ENCODE assay signal across 14 cellular contexts in genomic region chr3:59938857-59939256, GRCh38.
DNase-seq lines count a peak whose midpoint lies in the region; ATAC-seq lines count a peak whose summit lies in the region.
"Had no signal": no experiment of that assay in that cellular context is flagged by ENCODE, and none has a peak within 500 bp of the region (broad histone marks: within the 10 kb centered on the region; RNA-seq: fewer than 3 reads in every experiment).

No MANE protein-coding gene starts in this region.

- POLR2A ChIA-PET in naive thymus-derived CD4-positive, alpha-beta T cell (lab: Charles Lee): no interaction called here

- peak overlapping the region; percentile 5 for H3K27ac ChIP-seq in naive thymus-derived CD4-positive, alpha-beta T cell (ENCODE audit: low read depth, low read length)
- H3K27ac ChIP-seq: BLaER1, GM23248 had no signal

- no peaks in the 10 kb centered on the region for H3K27me3 ChIP-seq in naive thymus-derived CD4-positive, alpha-beta T cell (ENCODE audit: control insufficient read depth in 2 of 2, insufficient read depth in 2 of 2, low read length in 2 of 2)
- H3K27me3 ChIP-seq: BLaER1 had no signal

- DNase-seq in activated T-cell treated with anti-CD3 and anti-CD28 coated beads, Interleukin-2, amount 50 U/mL, for 4 hours: no peak
- no peak for DNase-seq in activated T-cell treated with anti-CD3 and anti-CD28 coated beads, Interleukin-2, amount 50 U/mL, for 1 hour
- no peak for DNase-seq in stimulated activated naive CD8-positive, alpha-beta T cell treated with anti-CD3 and anti-CD28 coated beads, Interleukin-15, amount 100 ng/mL, for 72 hours
- no peak for DNase-seq in stimulated activated naive CD8-positive, alpha-beta T cell treated with anti-CD3 and anti-CD28 coated beads, Interleukin-15, Interleukin-2, amounts not matched to agents 100 U/mL and 50 U/mL, for 24 hours
- DNase-seq in naive thymus-derived CD4-positive, alpha-beta T cell: peak in 4 of 9 donors; percentile 15 to 36 (median 30)
- DNase-seq in NCI-H2029 (lab: John Stamatoyannopoulos, UW) (no peak), NCI-H187 (lab: John Stamatoyannopoulos, UW) (no peak)
- DNase-seq: 8988T, Caco-2, GM23248 had no signal

- H3K36me3 Mint-ChIP-seq in activated T-cell treated with anti-CD3 and anti-CD28 coated beads, Interleukin-2, amount 50 U/mL, for 4 hours (ENCODE audit: insufficient read depth): peaks cover 4% of the 10 kb centered on the region
- peaks cover 8 to 56% (median 41%) of the 10 kb centered on the region in 5 donors for H3K36me3 Mint-ChIP-seq in naive thymus-derived CD4-positive, alpha-beta T cell
- H3K36me3 Mint-ChIP-seq: CD14-positive monocyte had no signal

- no peak overlapping the region for H3K27ac Mint-ChIP-seq in stimulated activated naive CD8-positive, alpha-beta T cell treated with anti-CD3 and anti-CD28 coated beads, Interleukin-15, amount 100 ng/mL, for 72 hours
- peak overlapping the region in 8 of 9 donors; percentile 16 to 96 (median 84) for H3K27ac Mint-ChIP-seq in naive thymus-derived CD4-positive, alpha-beta T cell
- H3K27ac Mint-ChIP-seq: CD14-positive monocyte had no signal

- H3K9me3 Mint-ChIP-seq in activated T-cell treated with anti-CD3 and anti-CD28 coated beads, Interleukin-2, amount 50 U/mL, for 4 hours: peaks cover 7% of the 10 kb centered on the region
- H3K9me3 Mint-ChIP-seq in stimulated activated naive CD8-positive, alpha-beta T cell treated with anti-CD3 and anti-CD28 coated beads, Interleukin-15, amount 100 ng/mL, for 72 hours: peaks cover 6 to 7% of the 10 kb centered on the region in 2 donors
- H3K9me3 Mint-ChIP-seq in naive thymus-derived CD4-positive, alpha-beta T cell: peaks cover 0 to 11% (median 0%) of the 10 kb centered on the region in 11 donors

- H3K36me3 ChIP-seq in naive thymus-derived CD4-positive, alpha-beta T cell (ENCODE audit: control insufficient read depth in 2 of 3, insufficient read depth in 3 of 3, low read length in 3 of 3): peaks cover 0 to 5% (median 0%) of the 10 kb centered on the region in 3 experiments
- H3K36me3 ChIP-seq: BLaER1, HAP-1 had no signal

- no peak overlapping the region for H3K4me3 ChIP-seq in naive thymus-derived CD4-positive, alpha-beta T cell (ENCODE audit: low read length)
- H3K4me3 ChIP-seq: BLaER1, GM23248, HAP-1 had no signal

- peak; percentile 14 to 17 for ATAC-seq in activated T-cell treated with anti-CD3 and anti-CD28 coated beads, Interleukin-2, amount 50 U/mL, for 4 hours
- peak; percentile 35 for ATAC-seq in stimulated activated naive CD8-positive, alpha-beta T cell treated with anti-CD3 and anti-CD28 coated beads, Interleukin-15, amount 100 ng/mL, for 72 hours
- ATAC-seq in stimulated activated naive CD8-positive, alpha-beta T cell treated with anti-CD3 and anti-CD28 coated beads, Interleukin-15, Interleukin-2, amounts not matched to agents 100 U/mL and 50 U/mL, for 24 hours: no peak
- ATAC-seq in naive thymus-derived CD4-positive, alpha-beta T cell: peak; percentile 63
- ATAC-seq: HepG2 had no signal

- no peak overlapping the region for H3K4me3 Mint-ChIP-seq in activated T-cell treated with anti-CD3 and anti-CD28 coated beads, Interleukin-2, amount 50 U/mL, for 4 hours
- H3K4me3 Mint-ChIP-seq in stimulated activated naive CD8-positive, alpha-beta T cell treated with anti-CD3 and anti-CD28 coated beads, Interleukin-15, amount 100 ng/mL, for 72 hours: no peak overlapping the region
- peak overlapping the region in 3 of 10 donors; percentile 40 to 57 (median 51) for H3K4me3 Mint-ChIP-seq in naive thymus-derived CD4-positive, alpha-beta T cell
- H3K4me3 Mint-ChIP-seq: CD14-positive monocyte had no signal

- no peaks in the 10 kb centered on the region for H3K9me3 ChIP-seq in naive thymus-derived CD4-positive, alpha-beta T cell (ENCODE audit: control insufficient read depth in 2 of 3, low read length in 3 of 3)
- H3K9me3 ChIP-seq: BLaER1, Caco-2, HAP-1 had no signal

- intact Hi-C loops in naive thymus-derived CD4-positive, alpha-beta T cell (cut with micrococcal nuclease): loop anchor here in 1 of 2 donors (2.0 to 10.0 kb wide), 2 partner anchors 14 to 46 kb away; no protein-coding TSS in a partner anchor

- H3K27me3 Mint-ChIP-seq in activated T-cell treated with anti-CD3 and anti-CD28 coated beads, Interleukin-2, amount 50 U/mL, for 4 hours (ENCODE audit: low read depth): no peaks in the 10 kb centered on the region
- H3K27me3 Mint-ChIP-seq in stimulated activated naive CD8-positive, alpha-beta T cell treated with anti-CD3 and anti-CD28 coated beads, Interleukin-15, amount 100 ng/mL, for 72 hours: no peaks in the 10 kb centered on the region
- H3K27me3 Mint-ChIP-seq in naive thymus-derived CD4-positive, alpha-beta T cell: no peaks in the 10 kb centered on the region

- CTCF ChIA-PET in naive thymus-derived CD4-positive, alpha-beta T cell (lab: Charles Lee): no interaction called here

- H3K4me1 Mint-ChIP-seq in activated T-cell treated with anti-CD3 and anti-CD28 coated beads, Interleukin-2, amount 50 U/mL, for 4 hours (ENCODE audit: low read depth): peaks cover 65% of the 10 kb centered on the region
- H3K4me1 Mint-ChIP-seq in stimulated activated naive CD8-positive, alpha-beta T cell treated with anti-CD3 and anti-CD28 coated beads, Interleukin-15, amount 100 ng/mL, for 72 hours: peaks cover 47% of the 10 kb centered on the region
- peaks cover 35 to 100% (median 95%) of the 10 kb centered on the region in 7 donors for H3K4me1 Mint-ChIP-seq in naive thymus-derived CD4-positive, alpha-beta T cell

- H3K4me1 ChIP-seq in naive thymus-derived CD4-positive, alpha-beta T cell (ENCODE audit: control insufficient read depth in 2 of 2, insufficient read depth in 2 of 2, low read length in 2 of 2): peaks cover 18 to 59% of the 10 kb centered on the region in 2 donors
- H3K4me1 ChIP-seq: Caco-2 had no signal

Comparison
In these comparisons a context has a peak if more than half of its experiments do, and no peak if none do; other contexts are left out.
1. H3K27ac Mint-ChIP-seq: peak in naive thymus-derived CD4-positive, alpha-beta T cell (8 of 9); none in stimulated activated naive CD8-positive, alpha-beta T cell treated with anti-CD3 and anti-CD28 coated beads, Interleukin-15, amount 100 ng/mL, for 72 hours (0 of 2).